Comparison of ENCODE assay signal across 7 cellular contexts in genomic region chr17:58691701-58692238, GRCh38. TPM values are rescaled to one million over a fixed set of nuclear protein-coding genes. Genes with fewer than 3 reads are reported as not detected.
DNase-seq lines count a peak whose midpoint lies in the region; ATAC-seq and TF ChIP-seq lines count a peak whose summit lies in the region.

Gene TEX14 (minus strand): TSS chr17:58692045. CDS start chr17:58652001, 40,044 bp downstream.

- no peak for DNase-seq in HFFc6
- no peak for DNase-seq in activated CD4-positive, alpha-beta memory T cell treated with anti-CD3 and anti-CD28 coated beads, Interleukin-2, amount 10 ng/mL, durations not matched to agents 7 days and 5 days
- no peak for DNase-seq in iPS DF 6.9 (ENCODE audit: low read depth, low spot score)
- DNase-seq in NCI-H2081 treated with DMSO at 0.1 percent for 48 hours (lab: John Stamatoyannopoulos, UW) = no peak

- peaks cover 9% of the 10 kb centered on the region for H3K27me3 Mint-ChIP-seq in HFFc6 (ENCODE audit: insufficient read depth)
- no peaks in the 10 kb centered on the region for H3K27me3 Mint-ChIP-seq in activated CD4-positive, alpha-beta memory T cell treated with anti-CD3 and anti-CD28 coated beads, Interleukin-2, amount 10 ng/mL, durations not matched to agents 7 days and 5 days
- H3K27me3 Mint-ChIP-seq in stimulated activated memory B cell treated with anti-CD40 and anti-IgM and Interleukin-4, amounts not matched to agents 10 μg/mL and 1 μg/mL and 100 μg/mL, for 72 hours = no peaks in the 10 kb centered on the region

- ATAC-seq in stimulated activated memory B cell treated with anti-CD40 and anti-IgM and Interleukin-4, amounts not matched to agents 10 μg/mL and 1 μg/mL and 100 μg/mL, for 72 hours = no peak
- ATAC-seq in GM19035 (IDR thresholded peaks at IDR 0.05; ENCODE audit: unreplicated experiment) (no peak), HG03159 (IDR thresholded peaks at IDR 0.05; ENCODE audit: unreplicated experiment) (no peak)

- H3K9me3 Mint-ChIP-seq in HFFc6 = no peaks in the 10 kb centered on the region
- no peaks in the 10 kb centered on the region for H3K9me3 Mint-ChIP-seq in activated CD4-positive, alpha-beta memory T cell treated with anti-CD3 and anti-CD28 coated beads, Interleukin-2, amount 10 ng/mL, durations not matched to agents 7 days and 5 days
- H3K9me3 Mint-ChIP-seq in stimulated activated memory B cell treated with anti-CD40 and anti-IgM and Interleukin-4, amounts not matched to agents 10 μg/mL and 1 μg/mL and 100 μg/mL, for 72 hours = no peaks in the 10 kb centered on the region

- CTCF ChIA-PET in activated CD4-positive, alpha-beta memory T cell treated with anti-CD3 and anti-CD28 coated beads, Interleukin-2, amount 10 ng/mL, durations not matched to agents 7 days and 5 days (lab: Charles Lee) = interaction anchor here (0.9 to 3.9 kb wide), 7 partner anchors 10 to 173 kb away, joined by 3 to 15 read pairs (median 4); no protein-coding TSS in a partner anchor

- no peak for TF ChIP-seq CTCF in HFFc6 (IDR thresholded peaks at IDR 0.05)

- peak within 1 kb of the TSS; percentile 94 for H3K4me3 Mint-ChIP-seq in HFFc6
- H3K4me3 Mint-ChIP-seq in activated CD4-positive, alpha-beta memory T cell treated with anti-CD3 and anti-CD28 coated beads, Interleukin-2, amount 10 ng/mL, durations not matched to agents 7 days and 5 days = peak within 1 kb of the TSS; percentile 90
- H3K4me3 Mint-ChIP-seq in stimulated activated memory B cell treated with anti-CD40 and anti-IgM and Interleukin-4, amounts not matched to agents 10 μg/mL and 1 μg/mL and 100 μg/mL, for 72 hours = peak within 1 kb of the TSS; percentile 95

- no peaks in the 10 kb centered on the region for H3K4me1 ChIP-seq in iPS DF 6.9 (ENCODE audit: control insufficient read depth, insufficient read depth, low read length)

- peaks cover 25% of the 10 kb centered on the region for H3K4me1 Mint-ChIP-seq in HFFc6 (ENCODE audit: low read depth)
- peaks cover 37% of the 10 kb centered on the region for H3K4me1 Mint-ChIP-seq in activated CD4-positive, alpha-beta memory T cell treated with anti-CD3 and anti-CD28 coated beads, Interleukin-2, amount 10 ng/mL, durations not matched to agents 7 days and 5 days
- H3K4me1 Mint-ChIP-seq in stimulated activated memory B cell treated with anti-CD40 and anti-IgM and Interleukin-4, amounts not matched to agents 10 μg/mL and 1 μg/mL and 100 μg/mL, for 72 hours = peaks cover 19% of the 10 kb centered on the region

- H3K27ac Mint-ChIP-seq in HFFc6 = peak within 1 kb of the TSS; percentile 88
- peak within 1 kb of the TSS; percentile 88 for H3K27ac Mint-ChIP-seq in activated CD4-positive, alpha-beta memory T cell treated with anti-CD3 and anti-CD28 coated beads, Interleukin-2, amount 10 ng/mL, durations not matched to agents 7 days and 5 days
- H3K27ac Mint-ChIP-seq in stimulated activated memory B cell treated with anti-CD40 and anti-IgM and Interleukin-4, amounts not matched to agents 10 μg/mL and 1 μg/mL and 100 μg/mL, for 72 hours = peak within 1 kb of the TSS; percentile 95

- H3K9me3 ChIP-seq in iPS DF 6.9 (ENCODE audit: control insufficient read depth, insufficient read depth, low read length) = no peaks in the 10 kb centered on the region

- H3K36me3 ChIP-seq in iPS DF 6.9 (ENCODE audit: control insufficient read depth, insufficient read depth, low read length) = no peaks in the 10 kb centered on the region

- no peaks in the 10 kb centered on the region for H3K27me3 ChIP-seq in iPS DF 6.9 (ENCODE audit: control insufficient read depth, insufficient read depth, low read length)

- H3K36me3 Mint-ChIP-seq in HFFc6 (ENCODE audit: low read depth) = no peaks in the 10 kb centered on the region; the same call in 1 of the 2 replicates
- H3K36me3 Mint-ChIP-seq in activated CD4-positive, alpha-beta memory T cell treated with anti-CD3 and anti-CD28 coated beads, Interleukin-2, amount 10 ng/mL, durations not matched to agents 7 days and 5 days (ENCODE audit: low read depth) = peaks cover 28% of the 10 kb centered on the region
- no peaks in the 10 kb centered on the region for H3K36me3 Mint-ChIP-seq in stimulated activated memory B cell treated with anti-CD40 and anti-IgM and Interleukin-4, amounts not matched to agents 10 μg/mL and 1 μg/mL and 100 μg/mL, for 72 hours

- H3K4me3 ChIP-seq in iPS DF 6.9 (ENCODE audit: low read length) = peak within 1 kb of the TSS; percentile 50; the same call in 1 of the 2 replicates

- H3K27ac ChIP-seq in iPS DF 6.9 (ENCODE audit: low read length) = no peak within 1 kb of the TSS

- POLR2A ChIA-PET in activated CD4-positive, alpha-beta memory T cell treated with anti-CD3 and anti-CD28 coated beads, Interleukin-2, amount 10 ng/mL, durations not matched to agents 7 days and 5 days (lab: Charles Lee) = interaction anchor here (0.8 to 10.8 kb wide), 16 partner anchors 9 to 465 kb away, joined by 3 to 251 read pairs (median 6); partner anchors contain the start of genes PRR11, SKA2 and TRIM37

- no CpG with 5 or more reads among the region's 19 CpGs for WGBS in iPS DF 6.9 (ENCODE audit: insufficient coverage, insufficient read length)

RNA-seq across cellular contexts. Expression of gene TEX14, which starts in this region (rescaled TPM):
- total RNA-seq in HFFc6 (2021; fragmentation: NEBNext Ultra II Directional; extraction: Animal tissue kit (Norgen Biotek cat#: 25700)) = under 1 TPM in 1 of 6 experiments, not detected in 5; 0.20 TPM
- total RNA-seq in activated CD4-positive, alpha-beta memory T cell treated with anti-CD3 and anti-CD28 coated beads, Interleukin-2, amount 10 ng/mL, durations not matched to agents 7 days and 5 days = under 1 TPM; 0.85 to 0.96 TPM
